ENCODE assay signal across 26 cellular contexts in the genomic region with DNA sequence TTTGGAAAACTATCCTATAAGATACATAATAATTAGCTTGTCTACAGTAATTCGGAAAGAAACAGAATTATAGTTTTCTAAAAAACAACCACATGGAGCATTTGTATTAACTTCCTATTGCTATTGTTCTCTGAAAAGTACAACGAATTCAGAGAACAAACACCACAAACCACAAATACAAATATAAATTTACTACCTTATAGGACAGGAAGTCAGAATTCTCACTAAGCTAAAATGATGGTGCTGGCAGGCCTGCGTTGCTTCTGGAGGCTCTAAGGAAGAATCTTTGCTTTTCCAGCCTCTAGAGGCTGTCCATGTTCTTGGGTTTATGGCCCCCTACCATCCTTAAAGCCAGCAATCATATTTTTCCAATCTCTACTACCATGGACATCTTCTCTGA.
"Had no signal": no experiment of that assay in that cellular context is flagged by ENCODE, and none has a peak within 500 bp of the region (broad histone marks: within the 10 kb centered on the region; RNA-seq: fewer than 3 reads in every experiment).

No MANE protein-coding gene starts in this region.

- H3K36me3 ChIP-seq: neutrophil, ovary, right lobe of liver, sigmoid colon, stomach, thoracic aorta, tibial artery, transverse colon, upper lobe of right lung, uterus had no signal

- H3K79me2 ChIP-seq: parathyroid adenoma had no signal

- DNase-seq: naive thymus-derived CD8-positive, alpha-beta T cell; nephron progenitor cell; nucleus accumbens; ovary; posterior cingulate gyrus; psoas muscle; right cardiac atrium; right lobe of liver; sigmoid colon; small intestine; stimulated activated CD4-positive, alpha-beta T cell treated with anti-CD3 and anti-CD28 coated beads, Interleukin-15, amount 100 ng/mL, for 24 hours; stimulated activated CD4-positive, alpha-beta T cell treated with anti-CD3 and anti-CD28 coated beads, Interleukin-2, amount 100 ng/mL, for 24 hours; stimulated activated CD4-positive, alpha-beta T cell treated with anti-CD3 and anti-CD28 coated beads, Interleukin-2, amount 100 ng/mL, for 48 hours; stimulated activated CD4-positive, alpha-beta T cell treated with anti-CD3 and anti-CD28 coated beads, Interleukin-4, amount 100 ng/mL, for 24 hours; stimulated activated naive B cell treated with anti-CD40 and anti-IgM and Interleukin-4, amounts not matched to agents 10 μg/mL and 1 μg/mL and 100 μg/mL, for 72 hours; stimulated activated naive CD4-positive, alpha-beta T cell treated with Interleukin-2 at 50 U/mL for 16 hours; stomach; tibial artery; transverse colon; upper lobe of right lung; uterus had no signal

- H2AFZ ChIP-seq: parathyroid adenoma had no signal

- H3K9ac ChIP-seq: parathyroid adenoma had no signal

- H3K4me3 ChIP-seq: ovary, psoas muscle, right lobe of liver, sigmoid colon, stomach, thoracic aorta, tibial artery, transverse colon, upper lobe of right lung, uterus had no signal

- H3K27ac ChIP-seq: neutrophil, ovary, parathyroid adenoma, psoas muscle, right lobe of liver, sigmoid colon, stomach, thoracic aorta, tibial artery, transverse colon, upper lobe of right lung, uterus had no signal

- H3K4me1 ChIP-seq: parathyroid adenoma, psoas muscle, right lobe of liver, sigmoid colon, stomach, tibial artery, transverse colon, upper lobe of right lung, uterus had no signal

- H3K9me3 ChIP-seq: neutrophil, ovary, psoas muscle, right lobe of liver, sigmoid colon, stomach, thoracic aorta, tibial artery, transverse colon, upper lobe of right lung, uterus had no signal

- H3K27me3 ChIP-seq: neutrophil, ovary, right lobe of liver, sigmoid colon, stomach, tibial artery, transverse colon, upper lobe of right lung, uterus had no signal

- ATAC-seq: naive thymus-derived CD8-positive, alpha-beta T cell; natural killer cell treated with Interleukin-12 subunit alpha and Interleukin-12 subunit beta and Interleukin-15 and Interleukin-18, amount 100 ng/mL, for 72 hours; psoas muscle; right cardiac atrium; right lobe of liver; stimulated activated effector memory CD8-positive, alpha-beta T cell treated with anti-CD3 and anti-CD28 coated beads, Interleukin-12 subunit alpha, Interleukin-12 subunit beta, amount 100 ng/mL, for 72 hours; stimulated activated naive B cell treated with anti-CD40 and anti-IgM and Interleukin-4, amounts not matched to agents 10 μg/mL and 1 μg/mL and 100 μg/mL, for 72 hours; upper lobe of right lung had no signal
